In genomic region chr15:66429117-66429516, GRCh38 we compare ENCODE assay signal across 1 cellular context.
TF ChIP-seq lines count a peak whose summit lies in the region.

No MANE protein-coding gene starts in this region.

TF ChIP-seq in GM23338, 12 proteins besides CTCF, POLR2A, EP300 and RAD21 (continued from another document):
- TF ChIP-seq ZNF462 (CRISPR knock-in tag; IDR thresholded peaks at IDR 0.05) (no peak), ZNF114 (CRISPR knock-in tag; IDR thresholded peaks at IDR 0.05) (no peak), ETS1 (IDR thresholded peaks at IDR 0.05) (no peak), CREB1 (CRISPR knock-in tag; IDR thresholded peaks at IDR 0.05; ENCODE audit: low read depth) (no peak), EZH2 (IDR thresholded peaks at IDR 0.05; ENCODE audit: low read depth, unreplicated experiment) (no peak), POLR2AphosphoS5 (IDR thresholded peaks at IDR 0.05; ENCODE audit: low read depth) (no peak), NANOG (IDR thresholded peaks at IDR 0.05; ENCODE audit: borderline replicate concordance) (no peak), ZNF331 (CRISPR knock-in tag; IDR thresholded peaks at IDR 0.05; ENCODE audit: low read depth) (no peak)
